Comparison of ENCODE assay signal across 12 cellular contexts in genomic region chr4:122700178-122700725, GRCh38. TPM values are rescaled to one million over a fixed set of nuclear protein-coding genes. Genes with fewer than 3 reads are reported as not detected.
DNase-seq lines count a peak whose midpoint lies in the region; ATAC-seq and TF ChIP-seq lines count a peak whose summit lies in the region.
"Had no signal": no experiment of that assay in that cellular context is flagged by ENCODE, and none has a peak within 500 bp of the region (broad histone marks: within the 10 kb centered on the region; RNA-seq: fewer than 3 reads in every experiment).

No MANE protein-coding gene starts in this region.

- no peak overlapping the region for H3K18ac ChIP-seq in trophoblast cell (ENCODE audit: low read length)

- H3K4me1 Mint-ChIP-seq in glutamatergic neuron (ENCODE audit: low read depth, unreplicated experiment), result no peaks in the 10 kb centered on the region

- H3K4me3 Mint-ChIP-seq in glutamatergic neuron (ENCODE audit: unreplicated experiment), result no peak overlapping the region

- WGBS in gastroesophageal sphincter (ENCODE audit: low coverage in 1 of 2), 2 donors, result 44 to 65% methylated on average over 4 to 8 of the region's 8 CpGs
- no CpG with 5 or more reads among the region's 8 CpGs for WGBS in trophoblast cell (ENCODE audit: extremely low coverage, insufficient coverage, insufficient read length)

- TF ChIP-seq POLR2A in gastroesophageal sphincter (IDR thresholded peaks at IDR 0.05) (no peak), GM18505 (IDR thresholded peaks at IDR 0.05; ENCODE audit: borderline replicate concordance, extremely low read depth, insufficient read depth, insufficient read length) (no peak)

- no peak overlapping the region for H3K27ac Mint-ChIP-seq in glutamatergic neuron (ENCODE audit: unreplicated experiment)

- no peaks in the 10 kb centered on the region for H3K9me3 Mint-ChIP-seq in glutamatergic neuron (ENCODE audit: unreplicated experiment)

- peak; percentile 1 for DNase-seq in DMS 273 (lab: John Stamatoyannopoulos, UW; ENCODE audit: unreplicated experiment)
- DNase-seq in DMS 273 treated with DMSO at 0.1 percent for 48 hours (lab: John Stamatoyannopoulos, UW), result no peak
- DNase-seq in RWPE1 (ENCODE audit: low spot score), result peak; percentile 88
- no peak for DNase-seq in trophoblast cell
- no peak for DNase-seq in glutamatergic neuron
- no peak for DNase-seq in stimulated activated CD4-positive, alpha-beta T cell treated with anti-CD3 and anti-CD28 coated beads, Interleukin-4, amount 100 ng/mL, for 1 hour
- DNase-seq: H7, SJCRH30, tibial artery had no signal

- no peak overlapping the region for H2BK120ac ChIP-seq in trophoblast cell (ENCODE audit: insufficient read depth, low read length, poor library complexity)

- H4K8ac ChIP-seq in trophoblast cell (ENCODE audit: low read depth, low read length), result peak overlapping the region; percentile 15

- H3K36me3 ChIP-seq in gastroesophageal sphincter, result no peaks in the 10 kb centered on the region
- H3K36me3 ChIP-seq in trophoblast cell (ENCODE audit: control insufficient read depth in 1 of 2, insufficient read depth in 2 of 2, low read length in 2 of 2), result no peaks in the 10 kb centered on the region
- H3K36me3 ChIP-seq: SJCRH30, tibial artery had no signal

- no peak overlapping the region for H3K4me2 ChIP-seq in trophoblast cell (ENCODE audit: low read length)

- H3K23ac ChIP-seq in trophoblast cell (ENCODE audit: low read length), result no peak overlapping the region

- ATAC-seq in gastroesophageal sphincter (peak; percentile 65), GM18505 (IDR thresholded peaks at IDR 0.05; ENCODE audit: unreplicated experiment) (no peak)
- ATAC-seq: GM12878 had no signal

- peaks cover 2% of the 10 kb centered on the region for H3K79me1 ChIP-seq in trophoblast cell (ENCODE audit: low read length)

- H3K4ac ChIP-seq in trophoblast cell (ENCODE audit: low read depth, low read length), result no peak overlapping the region

- POLR2A ChIA-PET in RWPE1 (lab: Yijun Ruan, JAX; ENCODE audit: low non-redundant PET), result no interaction called here

- no peak overlapping the region for H2AK5ac ChIP-seq in trophoblast cell (ENCODE audit: low read length)

- peaks cover 4% of the 10 kb centered on the region for H3K27me3 Mint-ChIP-seq in glutamatergic neuron (ENCODE audit: unreplicated experiment)

- TF ChIP-seq CTCF in RWPE1 (conservative IDR thresholded peaks at IDR 0.05; ENCODE audit: low read depth), result no peak
- no peak for TF ChIP-seq CTCF in gastroesophageal sphincter (IDR thresholded peaks at IDR 0.05)
- TF ChIP-seq CTCF in glutamatergic neuron (IDR thresholded peaks at IDR 0.05; ENCODE audit: partially characterized antibody, unreplicated experiment), result no peak

- H3K4me3 ChIP-seq in gastroesophageal sphincter (no peak overlapping the region), trophoblast cell (ENCODE audit: low read depth, low read length) (no peak overlapping the region)
- H3K4me3 ChIP-seq: GM12878, SJCRH30, tibial artery had no signal

- no peaks in the 10 kb centered on the region for H3K79me2 ChIP-seq in trophoblast cell (ENCODE audit: control insufficient read depth, insufficient read depth, low read length, poor library complexity)

- H3K27ac ChIP-seq in RWPE1, result peak overlapping the region; percentile 69
- no peak overlapping the region for H3K27ac ChIP-seq in gastroesophageal sphincter
- peak overlapping the region; percentile 19 for H3K27ac ChIP-seq in trophoblast cell (ENCODE audit: low read depth, low read length)
- H3K27ac ChIP-seq: SJCRH30, tibial artery had no signal

- H3K27me3 ChIP-seq in gastroesophageal sphincter (no peaks in the 10 kb centered on the region), trophoblast cell (ENCODE audit: insufficient read depth, low read length) (no peaks in the 10 kb centered on the region)
- H3K27me3 ChIP-seq: SJCRH30 had no signal

- H4K12ac ChIP-seq in trophoblast cell (ENCODE audit: low read depth, low read length), result no peak overlapping the region

- no peak overlapping the region for H2BK5ac ChIP-seq in trophoblast cell (ENCODE audit: low read depth, low read length, poor library complexity)

- no peak overlapping the region for H2BK12ac ChIP-seq in trophoblast cell (ENCODE audit: low read length)

- H4K91ac ChIP-seq in trophoblast cell (ENCODE audit: low read depth, low read length), result no peak overlapping the region

- no peak overlapping the region for H3K9ac ChIP-seq in trophoblast cell (ENCODE audit: low read length)

- peak overlapping the region; percentile 50 for H2AFZ ChIP-seq in trophoblast cell (ENCODE audit: insufficient read depth, low read length, poor library complexity)

- H3K14ac ChIP-seq in trophoblast cell (ENCODE audit: low read length), result peak overlapping the region; percentile 51

- CTCF ChIA-PET in RWPE1 (lab: Yijun Ruan, JAX), result interaction anchor here (0.6 to 1.2 kb wide), 2 partner anchors 9 to 98 kb away, joined by 3 to 5 read pairs; no protein-coding TSS in a partner anchor

- TF ChIP-seq EP300 in gastroesophageal sphincter (IDR thresholded peaks at IDR 0.05), result no peak

- H3K4me1 ChIP-seq in gastroesophageal sphincter, result no peaks in the 10 kb centered on the region
- peaks cover 0 to 6% of the 10 kb centered on the region in 2 experiments for H3K4me1 ChIP-seq in trophoblast cell (ENCODE audit: control insufficient read depth in 1 of 2, insufficient read depth in 2 of 2, low read length in 2 of 2)
- H3K4me1 ChIP-seq: tibial artery had no signal

- no peaks in the 10 kb centered on the region for H3K9me3 ChIP-seq in gastroesophageal sphincter
- H3K9me3 ChIP-seq in trophoblast cell (ENCODE audit: insufficient read depth, low read depth, low read length), result no peaks in the 10 kb centered on the region
- H3K9me3 ChIP-seq: SJCRH30, tibial artery had no signal

- no peaks in the 10 kb centered on the region for H3K36me3 Mint-ChIP-seq in glutamatergic neuron (ENCODE audit: unreplicated experiment)

RNA-seq across cellular contexts. Expression of gene BBS12, which starts 32.3 kb away (rescaled TPM):
- total RNA-seq in gastroesophageal sphincter (1 to 10 TPM; 4.7 to 7.3 (median 5.9) TPM), glutamatergic neuron (ENCODE audit: unreplicated experiment) (2.8 TPM)
- 1.3 TPM in 2 replicates for polyA plus RNA-seq in trophoblast cell (2013)

Comparison
In these comparisons a context has a peak if more than half of its experiments do, and no peak if none do; other contexts are left out.
1. DNase-seq: peak in DMS 273 (single experiment) and RWPE1 (single experiment); none in DMS 273 treated with DMSO at 0.1 percent for 48 hours (single experiment), trophoblast cell (0 of 2), glutamatergic neuron (single experiment) and stimulated activated CD4-positive, alpha-beta T cell treated with anti-CD3 and anti-CD28 coated beads, Interleukin-4, amount 100 ng/mL, for 1 hour (single experiment).
2. H3K27ac ChIP-seq: peak in RWPE1 (single experiment) and trophoblast cell (single experiment); none in gastroesophageal sphincter (0 of 4).